ENCODE assay signal across 8 cellular contexts in genomic region chrX:111868726-111869638, GRCh38. TPM values are rescaled to one million over a fixed set of nuclear protein-coding genes. Genes with fewer than 3 reads are reported as not detected.
DNase-seq lines count a peak whose midpoint lies in the region; ATAC-seq, FAIRE-seq and TF ChIP-seq lines count a peak whose summit lies in the region.

No MANE protein-coding gene starts in this region.

- DNase-seq in MCF 10A (ENCODE audit: unreplicated experiment): peak; percentile 13
- DNase-seq in breast epithelium (ENCODE audit: low spot score in 2 of 2): no peak
- DNase-seq in K562 (ENCODE audit: extremely low read depth in 1 of 4, low spot score in 3 of 4): no peak
- no peak for DNase-seq in type B pancreatic cell (ENCODE audit: extremely low spot score, unreplicated experiment)
- DNase-seq in NCI-H187 treated with DMSO at 0.1 percent for 48 hours (lab: John Stamatoyannopoulos, UW): no peak
- DNase-seq in mesothelial cell of epicardium (ENCODE audit: low spot score in 2 of 2, unreplicated experiment in 2 of 2): no peak
- no peak for DNase-seq in right cardiac atrium

- TF ChIP-seq RAD21 in K562 (CRISPR knock-in tag; conservative IDR thresholded peaks at IDR 0.05 in 1 of 2, IDR thresholded peaks at IDR 0.05 in 1 of 2): no peak

- H3K9me3 Mint-ChIP-seq in MCF 10A (ENCODE audit: unreplicated experiment): peaks cover 5% of the 10 kb centered on the region
- H3K9me3 Mint-ChIP-seq in type B pancreatic cell: no peaks in the 10 kb centered on the region
- peaks cover 4% of the 10 kb centered on the region for H3K9me3 Mint-ChIP-seq in mesothelial cell of epicardium

- POLR2A ChIA-PET in MCF 10A (lab: Yijun Ruan, JAX): interaction anchor here (0.7 to 1.7 kb wide), 4 partner anchors 10 to 744 kb away, joined by 3 to 4 read pairs (median 3); no protein-coding TSS in a partner anchor
- POLR2A ChIA-PET in K562 (lab: Yijun Ruan, JAX): interaction anchor here (1.0 kb wide), 1 partner anchor 14 kb away, joined by 3 read pairs; no protein-coding TSS in a partner anchor

- H3K9ac ChIP-seq in K562 (ENCODE audit: insufficient read depth in 1 of 2, low read depth in 2 of 2, low read length in 2 of 2): no peak overlapping the region

- BruUV-seq in MCF 10A (replicated peaks; lab: Mats Ljungman, UMichigan) (no TSS peak), K562 (replicated peaks; lab: Mats Ljungman, UMichigan) (no TSS peak)

- FAIRE-seq in K562 (lab: Jason Lieb, UNC): no peak

- CTCF ChIA-PET in MCF 10A (lab: Yijun Ruan, JAX): interaction anchor here (0.6 to 4.8 kb wide), 34 partner anchors 11 to 847 kb away, joined by 3 to 41 read pairs (median 4); no protein-coding TSS in a partner anchor
- CTCF ChIA-PET in K562 (lab: Yijun Ruan, JAX; ENCODE audit: low intra/inter-chr PET ratio): interaction anchor here (1.4 kb wide), 1 partner anchor 773 kb away, joined by 3 read pairs; no protein-coding TSS in a partner anchor

- H3K4me3 ChIP-seq in breast epithelium (no peak overlapping the region), K562 (no peak overlapping the region), right cardiac atrium (ENCODE audit: low read length) (no peak overlapping the region)

- in situ Hi-C loops in K562 (cut with MboI): no loop called here

- no peak for TF ChIP-seq EP300 in K562 (IDR thresholded peaks at IDR 0.05; ENCODE audit: low read length)

- H3K4me1 ChIP-seq in breast epithelium (no peaks in the 10 kb centered on the region), K562 (replicated peaks in 1 of 2; ENCODE audit: control insufficient read depth in 2 of 2, insufficient read depth in 2 of 2, low read length in 2 of 2) (no peaks in the 10 kb centered on the region), right cardiac atrium (ENCODE audit: control insufficient read depth, insufficient read depth, low read length) (no peaks in the 10 kb centered on the region)

- WGBS in K562 (ENCODE audit: insufficient coverage, low coverage, missing lambda C conversion rate): 2% methylated on average over 5 of the region's 5 CpGs
- 31% methylated on average over 5 of the region's 5 CpGs for WGBS in right cardiac atrium

- H3K4me1 Mint-ChIP-seq in MCF 10A (ENCODE audit: insufficient read depth, unreplicated experiment) (peaks cover 6% of the 10 kb centered on the region), type B pancreatic cell (ENCODE audit: unreplicated experiment) (peaks cover 12% of the 10 kb centered on the region), mesothelial cell of epicardium (peaks cover 11% of the 10 kb centered on the region)

- H3K9me3 ChIP-seq in breast epithelium (no peaks in the 10 kb centered on the region), K562 (replicated peaks; ENCODE audit: control insufficient read depth, insufficient read depth, low read depth, low read length) (no peaks in the 10 kb centered on the region), right cardiac atrium (ENCODE audit: control insufficient read depth, low read length) (no peaks in the 10 kb centered on the region)

- peaks cover 59% of the 10 kb centered on the region for H3K27me3 Mint-ChIP-seq in MCF 10A (ENCODE audit: insufficient read depth, unreplicated experiment)
- H3K27me3 Mint-ChIP-seq in type B pancreatic cell: no peaks in the 10 kb centered on the region
- H3K27me3 Mint-ChIP-seq in mesothelial cell of epicardium (ENCODE audit: low read depth): peaks cover 7% of the 10 kb centered on the region

- H3K27ac ChIP-seq in breast epithelium (no peak overlapping the region), K562 (ENCODE audit: extremely low read depth, low read depth, low read length) (no peak overlapping the region), right cardiac atrium (ENCODE audit: low read length) (no peak overlapping the region)

- H3K4me3 Mint-ChIP-seq in MCF 10A (ENCODE audit: unreplicated experiment): no peak overlapping the region
- no peak overlapping the region for H3K4me3 Mint-ChIP-seq in type B pancreatic cell
- H3K4me3 Mint-ChIP-seq in mesothelial cell of epicardium: no peak overlapping the region

- TF ChIP-seq CTCF in MCF 10A (IDR thresholded peaks at IDR 0.05; ENCODE audit: unreplicated experiment) (no peak), breast epithelium (IDR thresholded peaks at IDR 0.05) (no peak), K562 (IDR thresholded peaks at IDR 0.05 in 2 of 3, conservative IDR thresholded peaks at IDR 0.05 in 1 of 3; ENCODE audit: insufficient read depth in 2 of 3, low read depth in 1 of 3, low read length in 3 of 3) (no peak), type B pancreatic cell (conservative IDR thresholded peaks at IDR 0.05) (no peak), mesothelial cell of epicardium (IDR thresholded peaks at IDR 0.05; ENCODE audit: unreplicated experiment) (no peak)

- H3K36me3 ChIP-seq in breast epithelium: no peaks in the 10 kb centered on the region
- H3K36me3 ChIP-seq in K562 (ENCODE audit: control insufficient read depth, insufficient read depth, low read length): no peaks in the 10 kb centered on the region

- H3K27me3 ChIP-seq in breast epithelium (peaks cover 0 to 61% of the 10 kb centered on the region in 2 donors), K562 (ENCODE audit: control insufficient read depth in 2 of 2, insufficient read depth in 2 of 2, low read length in 2 of 2) (no peaks in the 10 kb centered on the region), right cardiac atrium (ENCODE audit: control insufficient read depth, insufficient read depth) (no peaks in the 10 kb centered on the region)

- H3K36me3 Mint-ChIP-seq in MCF 10A (ENCODE audit: insufficient read depth, unreplicated experiment): no peaks in the 10 kb centered on the region
- H3K36me3 Mint-ChIP-seq in type B pancreatic cell: no peaks in the 10 kb centered on the region
- H3K36me3 Mint-ChIP-seq in mesothelial cell of epicardium: no peaks in the 10 kb centered on the region

- H2AFZ ChIP-seq in K562 (ENCODE audit: low read depth, low read length): no peak overlapping the region

- H3K4me2 ChIP-seq in K562 (ENCODE audit: insufficient read depth, low read length): no peak overlapping the region

- H4K20me1 ChIP-seq in K562 (replicated peaks; ENCODE audit: control insufficient read depth, insufficient read depth, low read length): no peaks in the 10 kb centered on the region

- peak overlapping the region; percentile 16 for H3K27ac Mint-ChIP-seq in MCF 10A (ENCODE audit: low read depth, unreplicated experiment)
- H3K27ac Mint-ChIP-seq in type B pancreatic cell: peak overlapping the region; percentile 81
- no peak overlapping the region for H3K27ac Mint-ChIP-seq in mesothelial cell of epicardium

- no peaks in the 10 kb centered on the region for H3K79me2 ChIP-seq in K562 (ENCODE audit: control insufficient read depth, insufficient read depth, low read length)

- intact Hi-C loops in MCF 10A (cut with micrococcal nuclease) (loop anchor here (1.0 to 2.0 kb wide), 4 partner anchors 158 to 773 kb away; no protein-coding TSS in a partner anchor), breast epithelium (cut with DNase I; ENCODE audit: low total_unique reads) (no loop called here), K562 (cut with micrococcal nuclease) (loop anchor here (2.0 to 10.0 kb wide), 3 partner anchors 176 to 774 kb away; no protein-coding TSS in a partner anchor), right cardiac atrium (cut with DNase I) (loop anchor here in 1 of 4 donors (5.0 kb wide), 1 partner anchor 773 kb away; no protein-coding TSS in a partner anchor)

- TF ChIP-seq POLR2A in breast epithelium (IDR thresholded peaks at IDR 0.05): no peak
- TF ChIP-seq POLR2A in K562 (conservative IDR thresholded peaks at IDR 0.05): no peak

- ATAC-seq in HG03045 (IDR thresholded peaks at IDR 0.05; ENCODE audit: unreplicated experiment): peak; percentile 81
- ATAC-seq in K562: no peak
- no peak for ATAC-seq in right cardiac atrium

- no peaks in the 10 kb centered on the region for H3K9me1 ChIP-seq in K562 (ENCODE audit: control insufficient read depth, insufficient read depth, low read length)

TF ChIP-seq in K562, 482 proteins besides CTCF, POLR2A, EP300 and RAD21:
- peak; percentile 30; the same call in 1 of the 2 replicates for TF ChIP-seq ZNF316 (IDR thresholded peaks at IDR 0.05)
- no peak for TF ChIP-seq ZNF785 (CRISPR knock-in tag; IDR thresholded peaks at IDR 0.05)

RNA-seq across cellular contexts. Expression of gene TRPC5OS, which starts 7.0 kb away (rescaled TPM):
- total RNA-seq in MCF 10A (2022) (not detected in 2 replicates), breast epithelium (not detected), K562 (2014; rRNA removed) (not detected in 2 replicates), K562 (2014; rRNA removed; fragmentation: Illumina TruSeq; extraction: Trizol) (not detected in 2 replicates), K562 (2015; rRNA removed; fragmentation: Illumina TruSeq; extraction: Trizol) (not detected in 2 replicates), K562 (2021) (not detected in 2 replicates), type B pancreatic cell (ENCODE audit: low replicate concordance) (not detected in 2 replicates), mesothelial cell of epicardium (0.09 TPM in 1 of 3 replicates, not detected in the others), right cardiac atrium (under 1 TPM in 2 of 4 donors, not detected in 2; 0.14 to 0.40 TPM)
- not detected in 2 replicates for total RNA-seq in K562 (2011; cell fraction: chromatin; rRNA removed; ENCODE audit: low replicate concordance)
- total RNA-seq in K562 (2011; cell fraction: nucleolus; rRNA removed): not detected in 2 replicates
- total RNA-seq in K562 (2011; cell fraction: nucleoplasm; rRNA removed): not detected in 2 replicates
- polyA plus RNA-seq in K562 (2011; rRNA removed) (not detected in 2 replicates), K562 (2014; fragmentation: Illumina TruSeq; extraction: Trizol) (not detected in 2 replicates), K562 (2014; fragmentation: Nextera tagmentation; extraction: Ambion mirVana) (not detected), K562 (2014; rRNA removed) (not detected in 2 replicates), right cardiac atrium (not detected)
- not detected in 2 replicates for polyA plus RNA-seq in K562 (2011; cell fraction: cytosol; rRNA removed)
- polyA plus RNA-seq in K562 (2011; cell fraction: nucleus; rRNA removed): not detected in 2 replicates
- not detected in 2 replicates for polyA plus RNA-seq in K562 (2012)
- not detected in 2 replicates for polyA minus RNA-seq in K562 (2011; rRNA and poly(A)+ RNA removed)
- not detected in 2 replicates for polyA minus RNA-seq in K562 (2011; cell fraction: cytosol; rRNA and poly(A)+ RNA removed)
- not detected in 2 replicates for polyA minus RNA-seq in K562 (2011; cell fraction: nucleus; rRNA and poly(A)+ RNA removed)
